In genomic region chr4:1043658-1044468, GRCh38 we compare ENCODE assay signal across 9 cellular contexts. TPM values are rescaled to one million over a fixed set of nuclear protein-coding genes. Genes with fewer than 3 reads are reported as not detected.
DNase-seq lines count a peak whose midpoint lies in the region; ATAC-seq and TF ChIP-seq lines count a peak whose summit lies in the region.
"Had no signal": no experiment of that assay in that cellular context is flagged by ENCODE, and none has a peak within 500 bp of the region (broad histone marks: within the 10 kb centered on the region; RNA-seq: fewer than 3 reads in every experiment).

No MANE protein-coding gene starts in this region.

- no peak for TF ChIP-seq POLR2A in spleen (IDR thresholded peaks at IDR 0.05)

- in situ Hi-C loops in astrocyte of the spinal cord (cut with HindIII; ENCODE audit: low sequenced_read_pairs): no loop called here

- ATAC-seq in HG02642 (IDR thresholded peaks at IDR 0.05; ENCODE audit: poor library complexity, unreplicated experiment): no peak

- H3K27ac ChIP-seq in iPS-20b (ENCODE audit: low read length) (no peak overlapping the region), spleen (no peak overlapping the region)

- intact Hi-C loops in spleen (cut with DNase I; ENCODE audit: low total_unique reads): no loop called here

- peaks cover 2 to 14% (median 7%) of the 10 kb centered on the region in 3 donors for H3K27me3 Mint-ChIP-seq in immature natural killer cell (ENCODE audit: low read depth in 3 of 3)

- no peaks in the 10 kb centered on the region for H3K9me3 Mint-ChIP-seq in immature natural killer cell

- H3K9me3 ChIP-seq in iPS-20b (ENCODE audit: insufficient read depth, low read depth, low read length): no peaks in the 10 kb centered on the region
- no peaks in the 10 kb centered on the region for H3K9me3 ChIP-seq in spleen
- H3K9me3 ChIP-seq: HAP-1 had no signal

- H3K4me1 ChIP-seq in iPS-20b (ENCODE audit: insufficient read depth, low read length): peaks cover 7% of the 10 kb centered on the region
- peaks cover 0 to 24% (median 7%) of the 10 kb centered on the region in 6 donors for H3K4me1 ChIP-seq in spleen

- H3K4me3 Mint-ChIP-seq in immature natural killer cell: no peak overlapping the region

- H3K4me3 ChIP-seq in astrocyte of the spinal cord (ENCODE audit: low read depth, low read length) (no peak overlapping the region), iPS-20b (ENCODE audit: low read length) (no peak overlapping the region), spleen (no peak overlapping the region)
- H3K4me3 ChIP-seq: HAP-1 had no signal

- H3K36me3 Mint-ChIP-seq in immature natural killer cell: no peaks in the 10 kb centered on the region

- no peaks in the 10 kb centered on the region for H3K36me3 ChIP-seq in iPS-20b (ENCODE audit: insufficient read depth, low read depth, low read length)
- H3K36me3 ChIP-seq in spleen: no peaks in the 10 kb centered on the region
- H3K36me3 ChIP-seq: HAP-1 had no signal

- H3K9ac ChIP-seq in iPS-20b (ENCODE audit: low read depth, low read length): peak overlapping the region; percentile 36; the same call in 1 of the 2 replicates

- TF ChIP-seq CTCF in astrocyte of the spinal cord (IDR thresholded peaks at IDR 0.05; ENCODE audit: low read depth, low read length) (no peak), spleen (IDR thresholded peaks at IDR 0.05 in 8 of 11, conservative IDR thresholded peaks at IDR 0.05 in 3 of 11) (no peak)

- DNase-seq in C1 segment of cervical spinal cord (lab: John Stamatoyannopoulos, UW): peak in 8 of 14 donors; percentile 19 to 97 (median 57)
- peak; percentile 99 for DNase-seq in LHCN-M2 (ENCODE audit: low read depth)
- peak; percentile 99 for DNase-seq in astrocyte of the spinal cord (ENCODE audit: low read depth, low spot score)
- peak; percentile 72 for DNase-seq in spleen
- DNase-seq in immature natural killer cell: no peak
- DNase-seq in NCI-H2196 treated with DMSO at 0.1 percent for 48 hours (lab: John Stamatoyannopoulos, UW; ENCODE audit: unreplicated experiment): no peak

- H3K27ac Mint-ChIP-seq in immature natural killer cell: no peak overlapping the region

- peaks cover 0 to 2% of the 10 kb centered on the region in 2 donors for H3K4me1 Mint-ChIP-seq in immature natural killer cell

- peaks cover 50% of the 10 kb centered on the region for H3K27me3 ChIP-seq in iPS-20b (ENCODE audit: insufficient read depth, low read length)
- peaks cover 0 to 71% (median 28%) of the 10 kb centered on the region in 7 donors for H3K27me3 ChIP-seq in spleen (replicated peaks in 1 of 7)

- 21 to 32% (median 24%) methylated on average over 23 to 35 of the region's 35 CpGs for WGBS in spleen, 5 donors

RNA-seq across cellular contexts. Expression of gene FGFRL1, which starts 32.4 kb away (rescaled TPM):
- total RNA-seq in LHCN-M2 (2014; rRNA removed): 16.4 and 17.8 TPM in 2 replicates
- polyA plus RNA-seq in LHCN-M2 (2012): 12.1 TPM
- 10 to 100 TPM in 5 of 7 donors, 1 to 10 TPM in 2; 7.9 to 20.6 (median 13.2) TPM for total RNA-seq in spleen
- 1 to 10 TPM; 1.4 to 4.6 (median 1.5) TPM for polyA plus RNA-seq in spleen
- polyA plus RNA-seq in immature natural killer cell: under 1 TPM in 2 of 3 donors, not detected in 1; 0.19 to 0.30 TPM

RNA-seq across cellular contexts. Expression of gene SLC26A1, which starts 50.7 kb away (rescaled TPM):
- total RNA-seq in LHCN-M2 (2014; rRNA removed): not detected in 2 replicates
- polyA plus RNA-seq in LHCN-M2 (2012): 0.87 TPM
- total RNA-seq in spleen: under 1 TPM in 6 of 7 donors, not detected in 1; 0.07 to 0.68 (median 0.19) TPM
- under 1 TPM; 0.24 to 0.48 (median 0.30) TPM for polyA plus RNA-seq in spleen
- polyA plus RNA-seq in immature natural killer cell: under 1 TPM in 2 of 3 donors, not detected in 1; 0.52 to 0.77 TPM

RNA-seq across cellular contexts. Expression of gene IDUA, which starts 57.0 kb away (rescaled TPM):
- total RNA-seq in LHCN-M2 (2014; rRNA removed) (15.8 and 16.8 TPM in 2 replicates), spleen (10 to 100 TPM; 18.3 to 58.3 (median 37.9) TPM)
- 5.7 TPM for polyA plus RNA-seq in LHCN-M2 (2012)
- polyA plus RNA-seq in spleen (10 to 100 TPM; 11.5 to 26.5 (median 19.1) TPM), immature natural killer cell (10 to 100 TPM in 1 of 3 donors, 1 to 10 TPM in 2; 5.6 to 12.2 (median 6.3) TPM)

Comparison
In these comparisons a context has a peak if more than half of its experiments do, and no peak if none do; other contexts are left out.
1. DNase-seq: peak in C1 segment of cervical spinal cord (8 of 14), LHCN-M2 (single experiment), astrocyte of the spinal cord (single experiment) and spleen (single experiment); none in immature natural killer cell (0 of 3) and NCI-H2196 treated with DMSO at 0.1 percent for 48 hours (single experiment).